Comparison of ENCODE assay signal across 8 cellular contexts in genomic region chr20:1467355-1468116, GRCh38. TPM values are rescaled to one million over a fixed set of nuclear protein-coding genes. Genes with fewer than 3 reads are reported as not detected.
DNase-seq lines count a peak whose midpoint lies in the region; ATAC-seq and TF ChIP-seq lines count a peak whose summit lies in the region.

No MANE protein-coding gene starts in this region.

- intact Hi-C loops in posterior vena cava (cut with DNase I): loop anchor here in 1 of 2 donors (2.0 kb wide), 1 partner anchor 75 kb away; the partner anchor contains the start of gene FKBP1A

- DNase-seq in DMS153 (lab: John Stamatoyannopoulos, UW) (peak; percentile 78), DMS153 treated with DMSO at 0.1 percent for 48 hours (lab: John Stamatoyannopoulos, UW; ENCODE audit: unreplicated experiment) (no peak), SIG-M5 treated with dmso at 0.1 percent for 504 hours (lab: John Stamatoyannopoulos, UW; ENCODE audit: unreplicated experiment) (peak; percentile 92), osteoblast (ENCODE audit: insufficient read length, low spot score, missing footprints) (no peak), posterior vena cava (ENCODE audit: low spot score) (no peak), mesenteric fat pad (ENCODE audit: low spot score) (no peak)

- TF ChIP-seq CTCF in osteoblast (IDR thresholded peaks at IDR 0.05; ENCODE audit: extremely low read depth, low read depth, low read length): no peak

- peaks cover 23% of the 10 kb centered on the region for H4K20me1 ChIP-seq in osteoblast (ENCODE audit: insufficient read depth, low read length)

- no peak overlapping the region for H2AFZ ChIP-seq in osteoblast (ENCODE audit: low read length)

- ATAC-seq in HG02973 (IDR thresholded peaks at IDR 0.05; ENCODE audit: unreplicated experiment): no peak

- H3K79me2 ChIP-seq in osteoblast (ENCODE audit: insufficient read depth, low read length): peaks cover 37% of the 10 kb centered on the region

- H3K4me1 ChIP-seq in esophagus (ENCODE audit: control insufficient read depth in 2 of 2, insufficient read depth in 2 of 2, low read length in 1 of 2) (peaks cover 5 to 13% of the 10 kb centered on the region in 2 donors), osteoblast (ENCODE audit: insufficient read depth, low read length) (peaks cover 30% of the 10 kb centered on the region)

- H3K4me3 ChIP-seq in esophagus (ENCODE audit: low read depth in 1 of 2, low read length in 2 of 2): no peak overlapping the region
- H3K4me3 ChIP-seq in osteoblast (ENCODE audit: insufficient read depth, low read length): no peak overlapping the region

- peak overlapping the region; percentile 26 to 36 for H3K27ac ChIP-seq in esophagus (ENCODE audit: low read depth in 2 of 2, low read length in 1 of 2)
- no peak overlapping the region for H3K27ac ChIP-seq in osteoblast (ENCODE audit: low read depth, low read length)

- WGBS in esophagus, 2 donors: 48 to 56% methylated on average over 22 of the region's 22 CpGs

- H3K27me3 ChIP-seq in esophagus (ENCODE audit: control insufficient read depth in 1 of 2, insufficient read depth in 2 of 2, low read length in 2 of 2): no peaks in the 10 kb centered on the region
- no peaks in the 10 kb centered on the region for H3K27me3 ChIP-seq in osteoblast (ENCODE audit: insufficient read depth, low read length)

- H3K4me2 ChIP-seq in osteoblast (ENCODE audit: insufficient read depth, low read length): peak overlapping the region; percentile 57

- peaks cover 0 to 4% of the 10 kb centered on the region in 2 donors for H3K36me3 ChIP-seq in esophagus (ENCODE audit: control insufficient read depth in 2 of 2, insufficient read depth in 2 of 2, low read length in 1 of 2)
- peaks cover 10% of the 10 kb centered on the region for H3K36me3 ChIP-seq in osteoblast (ENCODE audit: insufficient read depth, low read length)

- H3K9me3 ChIP-seq in esophagus (ENCODE audit: control insufficient read depth in 2 of 2, insufficient read depth in 1 of 2, low read depth in 1 of 2, low read length in 1 of 2) (no peaks in the 10 kb centered on the region), osteoblast (ENCODE audit: low read depth, low read length) (no peaks in the 10 kb centered on the region)

RNA-seq across cellular contexts. Expression of gene NSFL1C, which starts 0.9 kb away (rescaled TPM):
- 10 to 100 TPM; 44.4 to 69.4 TPM for polyA plus RNA-seq in esophagus
- total RNA-seq in osteoblast (23.0 and 30.0 TPM in 2 replicates), posterior vena cava (10 to 100 TPM; 58.7 to 62.0 TPM), mesenteric fat pad (78.6 TPM)

RNA-seq across cellular contexts. Expression of gene SIRPB2, which starts 23.7 kb away (rescaled TPM):
- polyA plus RNA-seq in esophagus: under 1 TPM; 0.41 to 0.75 TPM
- total RNA-seq in osteoblast (under 0.01 TPM in 1 of 2 replicates, not detected in the other), posterior vena cava (10 to 100 TPM in 1 of 2 donors, 1 to 10 TPM in 1; 8.8 to 13.3 TPM), mesenteric fat pad (25.5 TPM)

Comparison
In these comparisons a context has a peak if more than half of its experiments do, and no peak if none do; other contexts are left out.
1. DNase-seq: peak in DMS153 (single experiment) and SIG-M5 treated with dmso at 0.1 percent for 504 hours (single experiment); none in DMS153 treated with DMSO at 0.1 percent for 48 hours (single experiment), osteoblast (single experiment), posterior vena cava (single experiment) and mesenteric fat pad (single experiment).